Comparison of ENCODE assay signal across 17 cellular contexts in the genomic region with DNA sequence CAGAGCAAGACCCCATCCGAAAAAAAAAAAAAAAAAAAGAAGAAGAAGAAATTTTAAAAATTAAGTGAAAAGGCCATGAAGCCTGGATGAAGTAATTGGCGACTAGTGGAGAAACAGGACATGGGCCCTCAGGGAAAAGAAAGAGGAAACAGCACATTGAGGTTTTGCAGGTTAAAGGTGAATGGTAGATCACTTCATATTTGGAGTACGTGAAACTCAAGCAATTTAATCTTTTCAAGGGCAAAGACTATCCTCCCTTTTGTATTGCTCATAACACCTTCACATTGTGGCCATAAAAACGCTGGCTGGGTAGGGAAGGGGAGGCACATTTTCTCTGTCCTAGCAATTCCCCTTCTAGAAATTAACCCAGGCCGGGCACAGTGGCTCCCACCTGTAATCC.
"Had no signal": no experiment of that assay in that cellular context is flagged by ENCODE, and none has a peak within 500 bp of the region (broad histone marks: within the 10 kb centered on the region; RNA-seq: fewer than 3 reads in every experiment).

No MANE protein-coding gene starts in this region.

- H3K9me3 Mint-ChIP-seq: naive thymus-derived CD8-positive, alpha-beta T cell; stimulated activated memory B cell treated with anti-CD40 and anti-IgM and Interleukin-4, amounts not matched to agents 10 μg/mL and 1 μg/mL and 100 μg/mL, for 72 hours; stimulated activated naive CD8-positive, alpha-beta T cell treated with anti-CD3 and anti-CD28 coated beads, Interleukin-15, amount 100 ng/mL, for 72 hours had no signal

- H3K36me3 Mint-ChIP-seq: naive thymus-derived CD8-positive, alpha-beta T cell; stimulated activated memory B cell treated with anti-CD40 and anti-IgM and Interleukin-4, amounts not matched to agents 10 μg/mL and 1 μg/mL and 100 μg/mL, for 72 hours had no signal

- H3K27me3 ChIP-seq: colonic mucosa, foreskin keratinocyte, hepatocyte had no signal

- FAIRE-seq: kidney, urothelium cell line had no signal

- H3K36me3 ChIP-seq: colonic mucosa, thoracic aorta had no signal

- H3K27ac Mint-ChIP-seq: stimulated activated memory B cell treated with anti-CD40 and anti-IgM and Interleukin-4, amounts not matched to agents 10 μg/mL and 1 μg/mL and 100 μg/mL, for 72 hours had no signal

- H3K4me3 ChIP-seq: colonic mucosa, hepatocyte, thoracic aorta had no signal

- ATAC-seq: foreskin keratinocyte; left ventricle myocardium superior; naive thymus-derived CD8-positive, alpha-beta T cell; stimulated activated memory B cell treated with anti-CD40 and anti-IgM and Interleukin-4, amounts not matched to agents 10 μg/mL and 1 μg/mL and 100 μg/mL, for 72 hours; stimulated activated naive CD8-positive, alpha-beta T cell treated with anti-CD3 and anti-CD28 coated beads, Interleukin-15, amount 100 ng/mL, for 72 hours had no signal

- H3K4me3 Mint-ChIP-seq: naive thymus-derived CD8-positive, alpha-beta T cell; stimulated activated memory B cell treated with anti-CD40 and anti-IgM and Interleukin-4, amounts not matched to agents 10 μg/mL and 1 μg/mL and 100 μg/mL, for 72 hours; stimulated activated naive CD8-positive, alpha-beta T cell treated with anti-CD3 and anti-CD28 coated beads, Interleukin-15, amount 100 ng/mL, for 72 hours had no signal

- DNase-seq: colonic mucosa; dermis blood vessel endothelial cell; erythroblast; foreskin keratinocyte; kidney; left cardiac atrium; left ventricle myocardium superior; mesendoderm; naive thymus-derived CD8-positive, alpha-beta T cell; stimulated activated CD4-positive, alpha-beta T cell treated with anti-CD3 and anti-CD28 coated beads, Interleukin-4, amount 100 ng/mL, for 1 hour; stimulated activated CD8-positive, alpha-beta memory T cell treated with anti-CD3 and anti-CD28 coated beads, Interleukin-4, amount 100 ng/mL, for 48 hours; stimulated activated naive CD8-positive, alpha-beta T cell treated with anti-CD3 and anti-CD28 coated beads, Interleukin-15, amount 100 ng/mL, for 72 hours had no signal

- H3K4me1 ChIP-seq: foreskin keratinocyte had no signal

- H3K4me2 ChIP-seq: hepatocyte had no signal

- H3K27me3 Mint-ChIP-seq: naive thymus-derived CD8-positive, alpha-beta T cell; progenitor cell of endocrine pancreas; stimulated activated memory B cell treated with anti-CD40 and anti-IgM and Interleukin-4, amounts not matched to agents 10 μg/mL and 1 μg/mL and 100 μg/mL, for 72 hours; stimulated activated naive CD8-positive, alpha-beta T cell treated with anti-CD3 and anti-CD28 coated beads, Interleukin-15, amount 100 ng/mL, for 72 hours had no signal

- H3K9me3 ChIP-seq: colonic mucosa, thoracic aorta had no signal

- H3K27ac ChIP-seq: colonic mucosa, foreskin keratinocyte, hepatocyte, thoracic aorta had no signal
